In the genomic region with DNA sequence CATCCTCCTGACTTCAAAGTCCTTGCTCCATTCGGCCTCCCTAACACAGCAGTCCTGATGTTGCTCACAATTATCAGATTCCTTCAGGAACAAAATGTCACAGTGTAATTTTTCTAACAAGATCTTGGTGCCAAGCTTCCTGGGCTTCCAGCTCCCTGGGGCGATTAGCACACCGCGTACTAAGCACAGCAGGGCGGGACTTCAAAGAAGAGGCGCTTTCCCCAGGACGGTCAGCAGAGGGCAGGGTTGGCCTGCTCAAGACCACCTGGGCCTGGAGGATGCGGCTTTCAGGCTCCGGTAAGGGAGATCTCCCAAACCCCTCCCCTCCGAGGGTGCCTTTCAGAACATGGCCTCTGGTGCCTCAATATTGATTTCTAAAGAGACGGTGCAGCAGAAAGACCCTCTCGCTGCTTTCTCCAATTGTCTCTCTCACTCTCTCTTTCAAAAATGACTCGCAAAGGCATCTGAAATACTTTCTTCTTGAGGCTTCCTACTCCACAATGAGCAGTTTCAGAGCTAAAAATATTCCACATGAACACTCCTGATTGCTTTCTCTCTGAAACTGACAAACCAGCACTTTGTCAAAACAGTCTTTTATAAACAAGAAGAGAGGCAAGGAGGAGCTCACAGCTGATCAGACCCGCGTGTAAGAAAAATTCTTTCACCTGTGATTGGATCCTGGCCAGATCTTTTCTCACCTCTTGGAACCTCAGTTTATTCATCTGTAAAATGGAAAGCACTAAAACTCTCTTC, we compare ENCODE assay signal across 9 cellular contexts.
A peak's percentile ranks its signal among the peaks of the same experiment; 100 is the strongest.
DNase-seq lines count a peak whose midpoint lies in the region; FAIRE-seq and TF ChIP-seq lines count a peak whose summit lies in the region.
"Had no signal": no experiment of that assay in that cellular context is flagged by ENCODE, and none has a peak within 500 bp of the region (broad histone marks: within the 10 kb centered on the region; RNA-seq: fewer than 3 reads in every experiment).

No MANE protein-coding gene starts in this region.

- peak; percentile 3 for DNase-seq in NCI-H2107 treated with DMSO at 0.1 percent for 48 hours (lab: John Stamatoyannopoulos, UW; ENCODE audit: unreplicated experiment)
- DNase-seq in NCI-H2107 (lab: John Stamatoyannopoulos, UW): no peak
- peak; percentile 80 for DNase-seq in HCEC 1CT
- peak; percentile 88 for DNase-seq in LNCaP clone FGC (ENCODE audit: low read depth)
- DNase-seq in RCC 7860 (ENCODE audit: low spot score): peak; percentile 53
- DNase-seq in adrenal gland: peak; percentile 85 to 97 (median 90)
- peak; percentile 89 for DNase-seq in right atrium auricular region (ENCODE audit: low spot score)

- peak; percentile 97 for TF ChIP-seq CTCF in LNCaP clone FGC (IDR thresholded peaks at IDR 0.05; ENCODE audit: control insufficient read depth, extremely low read depth, insufficient read depth)
- TF ChIP-seq CTCF in adrenal gland (IDR thresholded peaks at IDR 0.05): peak; percentile 48 to 93 (median 84)
- peak; percentile 70 to 91 for TF ChIP-seq CTCF in right atrium auricular region (IDR thresholded peaks at IDR 0.05)

- H3K27me3 ChIP-seq in adrenal gland (no peaks in the 10 kb centered on the region), right atrium auricular region (no peaks in the 10 kb centered on the region), rectal smooth muscle tissue (ENCODE audit: control insufficient read depth, insufficient read depth, low read length) (no peaks in the 10 kb centered on the region)

- H3K9me3 ChIP-seq in adrenal gland (replicated peaks in 1 of 3) (no peaks in the 10 kb centered on the region), right atrium auricular region (no peaks in the 10 kb centered on the region)

- WGBS in adrenal gland, 4 donors: 9 to 24% (median 19%) methylated on average over 7 to 15 of the region's 15 CpGs

- H3K4me3 ChIP-seq in LNCaP clone FGC (ENCODE audit: low read depth, low read length) (no peak overlapping the region), adrenal gland (no peak overlapping the region), right atrium auricular region (no peak overlapping the region), rectal smooth muscle tissue (ENCODE audit: low read length) (no peak overlapping the region)

- H3K27ac ChIP-seq in adrenal gland (peak overlapping the region in 2 of 5 donors; percentile 2 to 3), right atrium auricular region (peak overlapping the region in 1 of 2 donors; percentile 13), rectal smooth muscle tissue (ENCODE audit: low read depth, low read length) (peak overlapping the region; percentile 66)

- intact Hi-C loops in adrenal gland (cut with DNase I): loop anchor here (10.0 kb wide), 3 partner anchors 151 to 891 kb away; a partner anchor contains a TSS

- no peak for FAIRE-seq in RCC 7860 (lab: Jason Lieb, UNC)
- FAIRE-seq: A204.1 had no signal

- no peak for TF ChIP-seq POLR2A in adrenal gland (IDR thresholded peaks at IDR 0.05)

- peaks cover 0 to 20% of the 10 kb centered on the region in 2 donors for H3K4me1 ChIP-seq in adrenal gland (replicated peaks in 1 of 2)
- peaks cover 0 to 10% of the 10 kb centered on the region in 2 donors for H3K4me1 ChIP-seq in right atrium auricular region
- peaks cover 4% of the 10 kb centered on the region for H3K4me1 ChIP-seq in rectal smooth muscle tissue (ENCODE audit: control insufficient read depth, insufficient read depth, low read length)

- H3K36me3 ChIP-seq in adrenal gland (replicated peaks in 1 of 2) (peaks cover 0 to 12% of the 10 kb centered on the region in 2 donors), right atrium auricular region (peaks cover 4% of the 10 kb centered on the region), rectal smooth muscle tissue (ENCODE audit: control insufficient read depth, insufficient read depth, low read length) (no peaks in the 10 kb centered on the region)

- H3K9ac ChIP-seq in rectal smooth muscle tissue (ENCODE audit: low read length): peak overlapping the region; percentile 11
